ENCODE assay signal across 8 cellular contexts in genomic region chr14:83300454-83301064, GRCh38.
A peak's percentile ranks its signal among the peaks of the same experiment; 100 is the strongest.
DNase-seq lines count a peak whose midpoint lies in the region; ATAC-seq and TF ChIP-seq lines count a peak whose summit lies in the region.

No MANE protein-coding gene starts in this region.

- CTCF ChIA-PET in Panc1 (lab: Charles Lee) = interaction anchor here (0.7 kb wide), 1 partner anchor 255 kb away, joined by 3 read pairs; no protein-coding TSS in a partner anchor
- CTCF ChIA-PET in CD4-positive, alpha-beta T cell (lab: Charles Lee) = interaction anchor here (1.1 kb wide), 1 partner anchor 20 kb away, joined by 3 read pairs; no protein-coding TSS in a partner anchor

- no peaks in the 10 kb centered on the region for H3K36me3 Mint-ChIP-seq in CD4-positive, alpha-beta T cell (ENCODE audit: low read depth)

- intact Hi-C loops in Panc1 (cut with micrococcal nuclease; ENCODE audit: unreplicated experiment) (loop anchor here (10.0 kb wide), 1 partner anchor 164 kb away; no protein-coding TSS in a partner anchor), stomach (cut with DNase I; ENCODE audit: low total_unique reads) (no loop called here)
- intact Hi-C loops in CD4-positive, alpha-beta T cell (cut with DNase I, micrococcal nuclease) = no loop called here

- TF ChIP-seq CTCF in Panc1 (IDR thresholded peaks at IDR 0.05) (peak; percentile 76; the same call in 1 of the 2 replicates), fibroblast of villous mesenchyme (IDR thresholded peaks at IDR 0.05; ENCODE audit: insufficient read depth, low read depth, low read length) (peak; percentile 94), stomach (IDR thresholded peaks at IDR 0.05) (peak in 5 of 7 experiments; percentile 51 to 71 (median 63))
- TF ChIP-seq CTCF in CD4-positive, alpha-beta T cell (IDR thresholded peaks at IDR 0.05) = no peak

- no peaks in the 10 kb centered on the region for H3K4me1 Mint-ChIP-seq in CD4-positive, alpha-beta T cell (ENCODE audit: low read depth)

- no peak overlapping the region for H3K27ac Mint-ChIP-seq in CD4-positive, alpha-beta T cell

- H3K9me3 ChIP-seq in Panc1 (ENCODE audit: control insufficient read depth, insufficient read depth, low read depth, low read length) (no peaks in the 10 kb centered on the region), stomach (no peaks in the 10 kb centered on the region)
- H3K9me3 ChIP-seq in CD4-positive, alpha-beta T cell (ENCODE audit: control insufficient read depth, low read length) = peaks cover 4% of the 10 kb centered on the region

- POLR2A ChIA-PET in Panc1 (lab: Charles Lee) = no interaction called here
- POLR2A ChIA-PET in CD4-positive, alpha-beta T cell (lab: Charles Lee) = no interaction called here

- no TSS peak for BruUV-seq in Panc1 (replicated peaks; lab: Mats Ljungman, UMichigan)

- H3K9me3 Mint-ChIP-seq in CD4-positive, alpha-beta T cell = peaks cover 7% of the 10 kb centered on the region

- H3K27ac ChIP-seq in Panc1 (ENCODE audit: low read length) = no peak overlapping the region
- H3K27ac ChIP-seq in stomach = no peak overlapping the region
- no peak overlapping the region for H3K27ac ChIP-seq in CD4-positive, alpha-beta T cell (ENCODE audit: low read depth, low read length)

- H3K4me1 ChIP-seq in Panc1 (ENCODE audit: control insufficient read depth, insufficient read depth, low read length) (no peaks in the 10 kb centered on the region), stomach (no peaks in the 10 kb centered on the region)

- no peak for TF ChIP-seq POLR2A in stomach (IDR thresholded peaks at IDR 0.05)

- H3K36me3 ChIP-seq in Panc1 (ENCODE audit: control insufficient read depth, insufficient read depth, low read length) (no peaks in the 10 kb centered on the region), stomach (no peaks in the 10 kb centered on the region)

- H3K27me3 Mint-ChIP-seq in CD4-positive, alpha-beta T cell = no peaks in the 10 kb centered on the region

- no peak for TF ChIP-seq EP300 in stomach (IDR thresholded peaks at IDR 0.05)

- DNase-seq in G401 (ENCODE audit: low spot score) = peak; percentile 10
- DNase-seq in Panc1 (ENCODE audit: low read depth, low spot score) = peak; percentile 20
- peak; percentile 26 for DNase-seq in fibroblast of villous mesenchyme (ENCODE audit: low read depth)
- no peak for DNase-seq in stomach
- no peak for DNase-seq in stimulated activated CD4-positive, alpha-beta T cell treated with anti-CD3 and anti-CD28 coated beads, Interleukin-1b, Interleukin-23, amount 100 ng/mL, for 48 hours
- DNase-seq in stimulated activated CD4-positive, alpha-beta T cell treated with anti-CD3 and anti-CD28 coated beads, Interleukin-4, amount 100 ng/mL, for 1 hour = no peak
- DNase-seq in CD4-positive, alpha-beta T cell = no peak

- in situ Hi-C loops in G401 (cut with HindIII; ENCODE audit: low sequenced_read_pairs) = no loop called here
- in situ Hi-C loops in Panc1 (cut with HindIII; ENCODE audit: low pct_unique_long_range_greater_than_20kb, low sequenced_read_pairs) = no loop called here

- H3K27me3 ChIP-seq in Panc1 (ENCODE audit: control insufficient read depth, insufficient read depth, low read length) = no peaks in the 10 kb centered on the region
- H3K27me3 ChIP-seq in stomach = no peaks in the 10 kb centered on the region
- no peaks in the 10 kb centered on the region for H3K27me3 ChIP-seq in CD4-positive, alpha-beta T cell (ENCODE audit: control insufficient read depth, insufficient read depth, low read length)

- ATAC-seq in HG03565 (IDR thresholded peaks at IDR 0.05; ENCODE audit: unreplicated experiment) = peak; percentile 51
- ATAC-seq in Panc1 = no peak
- no peak for ATAC-seq in CD4-positive, alpha-beta T cell (ENCODE audit: poor library complexity)

- H3K4me3 ChIP-seq in Panc1 (ENCODE audit: low read depth in 2 of 2, low read length in 2 of 2) (no peak overlapping the region), fibroblast of villous mesenchyme (ENCODE audit: low read depth, low read length) (no peak overlapping the region), stomach (no peak overlapping the region)

- H3K4me3 Mint-ChIP-seq in CD4-positive, alpha-beta T cell = no peak overlapping the region

- WGBS in stomach, 5 donors = 21 to 48% (median 33%) methylated on average over 1 of the region's 1 CpG

Comparison
In these comparisons a context has a peak if more than half of its experiments do, and no peak if none do; other contexts are left out.
1. DNase-seq: peak in G401 (single experiment), Panc1 (single experiment) and fibroblast of villous mesenchyme (single experiment); none in stomach (single experiment), stimulated activated CD4-positive, alpha-beta T cell treated with anti-CD3 and anti-CD28 coated beads, Interleukin-1b, Interleukin-23, amount 100 ng/mL, for 48 hours (single experiment), stimulated activated CD4-positive, alpha-beta T cell treated with anti-CD3 and anti-CD28 coated beads, Interleukin-4, amount 100 ng/mL, for 1 hour (single experiment) and CD4-positive, alpha-beta T cell (0 of 10).